ENCODE assay signal across 1 cellular context in the genomic region with DNA sequence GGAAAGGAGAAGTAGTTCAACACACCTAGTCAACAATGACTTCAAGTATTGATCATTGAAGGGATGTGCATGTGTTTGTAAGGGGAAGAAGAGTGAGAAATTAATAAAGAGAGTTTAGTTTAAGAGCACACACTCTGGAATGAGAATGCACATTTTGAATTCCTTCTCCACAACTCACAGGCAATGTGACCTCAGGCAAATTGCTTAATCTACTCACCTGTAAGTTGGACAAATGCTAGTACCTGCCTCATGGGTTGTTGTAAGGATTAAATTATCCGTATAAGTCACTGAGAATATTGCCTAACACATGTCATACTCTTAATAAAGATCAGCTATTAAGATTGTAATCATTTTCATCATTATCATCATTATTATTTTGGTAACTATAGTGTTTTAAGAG.
TF ChIP-seq lines count a peak whose summit lies in the region.

No MANE protein-coding gene starts in this region.

TF ChIP-seq in SK-N-SH, 30 proteins besides CTCF, POLR2A, EP300 and RAD21 (continued from another document):
- TF ChIP-seq, protein P1, sequence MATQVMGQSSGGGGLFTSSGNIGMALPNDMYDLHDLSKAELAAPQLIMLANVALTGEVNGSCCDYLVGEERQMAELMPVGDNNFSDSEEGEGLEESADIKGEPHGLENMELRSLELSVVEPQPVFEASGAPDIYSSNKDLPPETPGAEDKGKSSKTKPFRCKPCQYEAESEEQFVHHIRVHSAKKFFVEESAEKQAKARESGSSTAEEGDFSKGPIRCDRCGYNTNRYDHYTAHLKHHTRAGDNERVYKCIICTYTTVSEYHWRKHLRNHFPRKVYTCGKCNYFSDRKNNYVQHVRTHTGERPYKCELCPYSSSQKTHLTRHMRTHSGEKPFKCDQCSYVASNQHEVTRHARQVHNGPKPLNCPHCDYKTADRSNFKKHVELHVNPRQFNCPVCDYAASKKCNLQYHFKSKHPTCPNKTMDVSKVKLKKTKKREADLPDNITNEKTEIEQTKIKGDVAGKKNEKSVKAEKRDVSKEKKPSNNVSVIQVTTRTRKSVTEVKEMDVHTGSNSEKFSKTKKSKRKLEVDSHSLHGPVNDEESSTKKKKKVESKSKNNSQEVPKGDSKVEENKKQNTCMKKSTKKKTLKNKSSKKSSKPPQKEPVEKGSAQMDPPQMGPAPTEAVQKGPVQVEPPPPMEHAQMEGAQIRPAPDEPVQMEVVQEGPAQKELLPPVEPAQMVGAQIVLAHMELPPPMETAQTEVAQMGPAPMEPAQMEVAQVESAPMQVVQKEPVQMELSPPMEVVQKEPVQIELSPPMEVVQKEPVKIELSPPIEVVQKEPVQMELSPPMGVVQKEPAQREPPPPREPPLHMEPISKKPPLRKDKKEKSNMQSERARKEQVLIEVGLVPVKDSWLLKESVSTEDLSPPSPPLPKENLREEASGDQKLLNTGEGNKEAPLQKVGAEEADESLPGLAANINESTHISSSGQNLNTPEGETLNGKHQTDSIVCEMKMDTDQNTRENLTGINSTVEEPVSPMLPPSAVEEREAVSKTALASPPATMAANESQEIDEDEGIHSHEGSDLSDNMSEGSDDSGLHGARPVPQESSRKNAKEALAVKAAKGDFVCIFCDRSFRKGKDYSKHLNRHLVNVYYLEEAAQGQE (IDR thresholded peaks at IDR 0.05; ENCODE audit: low read depth, low read length), result no peak
- TF ChIP-seq EZH2phosphoT487 (IDR thresholded peaks at IDR 0.05; ENCODE audit: borderline replicate concordance, low read depth), result no peak
- TF ChIP-seq, protein P2, sequence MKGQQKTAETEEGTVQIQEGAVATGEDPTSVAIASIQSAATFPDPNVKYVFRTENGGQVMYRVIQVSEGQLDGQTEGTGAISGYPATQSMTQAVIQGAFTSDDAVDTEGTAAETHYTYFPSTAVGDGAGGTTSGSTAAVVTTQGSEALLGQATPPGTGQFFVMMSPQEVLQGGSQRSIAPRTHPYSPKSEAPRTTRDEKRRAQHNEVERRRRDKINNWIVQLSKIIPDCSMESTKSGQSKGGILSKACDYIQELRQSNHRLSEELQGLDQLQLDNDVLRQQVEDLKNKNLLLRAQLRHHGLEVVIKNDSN (IDR thresholded peaks at IDR 0.05; ENCODE audit: borderline replicate concordance, low read depth), result no peak
- TF ChIP-seq TAF1 (IDR thresholded peaks at IDR 0.05; ENCODE audit: borderline replicate concordance, low read depth, low read length), result no peak
- no peak for TF ChIP-seq FOXM1 (IDR thresholded peaks at IDR 0.05; ENCODE audit: low read depth)
- no peak for TF ChIP-seq TCF12 (IDR thresholded peaks at IDR 0.05)
- no peak for TF ChIP-seq MXI1 (IDR thresholded peaks at IDR 0.05; ENCODE audit: low read depth, low read length)
- TF ChIP-seq POLR2AphosphoS5 (IDR thresholded peaks at IDR 0.05; ENCODE audit: low read depth, low read length), result no peak
